9 cellular contexts compared by ENCODE assay signal in the genomic region with DNA sequence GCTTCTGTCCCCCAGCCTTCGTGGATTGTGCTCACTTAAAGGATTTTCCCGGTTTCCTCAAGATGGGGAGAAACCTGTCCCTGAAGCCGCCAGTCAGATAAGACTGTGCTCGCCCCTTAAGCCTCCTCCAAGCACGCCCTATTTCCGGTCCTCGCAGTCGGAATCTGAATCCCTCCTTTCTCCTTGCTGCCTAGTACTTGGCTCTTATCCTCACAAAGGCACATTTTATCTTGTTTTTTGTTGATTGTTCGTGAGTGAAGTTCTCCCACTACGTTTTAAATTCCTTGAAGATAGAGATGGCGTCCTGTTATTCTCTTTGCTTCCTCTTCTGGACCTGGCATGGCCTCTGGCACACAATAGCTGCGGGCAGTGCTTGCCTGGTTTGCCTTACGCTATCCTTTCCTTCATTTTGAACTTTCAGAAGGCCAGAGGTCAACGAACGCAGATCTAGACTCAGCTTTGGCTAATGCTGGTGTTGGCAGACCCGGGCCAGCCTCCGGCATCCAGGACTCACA. TPM values are rescaled to one million over a fixed set of nuclear protein-coding genes. Genes with fewer than 3 reads are reported as not detected.
DNase-seq lines count a peak whose midpoint lies in the region; ATAC-seq, FAIRE-seq and TF ChIP-seq lines count a peak whose summit lies in the region.
"Had no signal": no experiment of that assay in that cellular context is flagged by ENCODE, and none has a peak within 500 bp of the region (broad histone marks: within the 10 kb centered on the region; RNA-seq: fewer than 3 reads in every experiment).

No MANE protein-coding gene starts in this region.

- 49 to 53% (median 53%) methylated on average over 17 of the region's 17 CpGs for WGBS in small intestine, 3 donors

- DNase-seq in Right ventricle myocardium superior (no peak), cardiac septum (ENCODE audit: low spot score) (no peak), fibroblast of lung (ENCODE audit: low read depth in 2 of 2) (peak; percentile 48 to 54), naive B cell (no peak), uterus (peak; percentile 20 to 27), SIG-M5 treated with dmso at 0.1 percent for 504 hours (lab: John Stamatoyannopoulos, UW; ENCODE audit: unreplicated experiment) (no peak), small intestine (no peak), RKO (ENCODE audit: low spot score) (no peak)
- DNase-seq: NCI-H1105 had no signal

- no peaks in the 10 kb centered on the region for H4K20me1 ChIP-seq in fibroblast of lung (ENCODE audit: control insufficient read depth, extremely low read depth, insufficient read depth, low read length)

- no peaks in the 10 kb centered on the region for H3K9me3 ChIP-seq in fibroblast of lung (ENCODE audit: control insufficient read depth, insufficient read depth, low read depth, low read length)
- no peaks in the 10 kb centered on the region for H3K9me3 ChIP-seq in uterus
- no peaks in the 10 kb centered on the region for H3K9me3 ChIP-seq in small intestine (ENCODE audit: control insufficient read depth, low read depth)

- peak overlapping the region in 1 of 6 donors; percentile 28 for H3K27ac Mint-ChIP-seq in naive B cell

- H3K36me3 ChIP-seq in fibroblast of lung (ENCODE audit: control insufficient read depth, insufficient read depth, low read length): peaks cover 9% of the 10 kb centered on the region
- no peaks in the 10 kb centered on the region for H3K36me3 ChIP-seq in uterus
- no peaks in the 10 kb centered on the region for H3K36me3 ChIP-seq in small intestine (ENCODE audit: control insufficient read depth in 2 of 2, insufficient read depth in 2 of 2, low read length in 2 of 2)

- no peak for FAIRE-seq in small intestine (lab: Jason Lieb, UNC)

- peak overlapping the region; percentile 12 to 92 (median 50) for H3K4me3 Mint-ChIP-seq in naive B cell

- no peak overlapping the region for H2AFZ ChIP-seq in fibroblast of lung (ENCODE audit: low read length)

- peak overlapping the region; percentile 68 for H3K9ac ChIP-seq in fibroblast of lung (ENCODE audit: insufficient read depth, low read length)

- peaks cover 38 to 58% (median 40%) of the 10 kb centered on the region in 3 donors for H3K27me3 Mint-ChIP-seq in naive B cell

- H3K27ac ChIP-seq in fibroblast of lung (ENCODE audit: insufficient read depth, low read length): peak overlapping the region; percentile 79
- H3K27ac ChIP-seq in uterus: peak overlapping the region; percentile 72 to 88
- no peak overlapping the region for H3K27ac ChIP-seq in small intestine (ENCODE audit: low read depth in 1 of 2, low read length in 1 of 2)

- H3K4me1 Mint-ChIP-seq in naive B cell: peaks cover 14 to 26% (median 19%) of the 10 kb centered on the region in 3 donors

- peaks cover 2% of the 10 kb centered on the region for H3K4me1 ChIP-seq in fibroblast of lung (ENCODE audit: control insufficient read depth, extremely low read depth, insufficient read depth, low read length)
- H3K4me1 ChIP-seq in uterus: peaks cover 0 to 9% of the 10 kb centered on the region in 2 donors
- peaks cover 0 to 7% of the 10 kb centered on the region in 2 donors for H3K4me1 ChIP-seq in small intestine (ENCODE audit: control insufficient read depth in 2 of 2, insufficient read depth in 1 of 2, low read depth in 1 of 2, low read length in 1 of 2)

- H3K27me3 ChIP-seq in fibroblast of lung (ENCODE audit: control insufficient read depth, insufficient read depth, low read length) (no peaks in the 10 kb centered on the region), uterus (no peaks in the 10 kb centered on the region), small intestine (ENCODE audit: control insufficient read depth in 2 of 2, insufficient read depth in 2 of 2, low read length in 2 of 2) (peaks cover 7 to 9% of the 10 kb centered on the region in 2 donors)

- peaks cover 69% of the 10 kb centered on the region for H3K79me2 ChIP-seq in fibroblast of lung (ENCODE audit: control insufficient read depth, insufficient read depth, low read length)

- peaks cover 0 to 2% (median 0%) of the 10 kb centered on the region in 7 donors for H3K9me3 Mint-ChIP-seq in naive B cell

- TF ChIP-seq CTCF in fibroblast of lung (conservative IDR thresholded peaks at IDR 0.05 in 1 of 2, IDR thresholded peaks at IDR 0.05 in 1 of 2; ENCODE audit: low read depth in 1 of 2, low read length in 2 of 2) (no peak), uterus (IDR thresholded peaks at IDR 0.05) (no peak)

- no peak for TF ChIP-seq POLR2A in uterus (IDR thresholded peaks at IDR 0.05)

- ATAC-seq in Right ventricle myocardium superior (ENCODE audit: poor library complexity): peak; percentile 44
- no peak for ATAC-seq in naive B cell (ENCODE audit: low read depth in 2 of 2)

- intact Hi-C loops in Right ventricle myocardium superior (cut with DNase I): no loop called here
- intact Hi-C loops in cardiac septum (cut with DNase I): no loop called here
- intact Hi-C loops in uterus (cut with DNase I; ENCODE audit: low total_unique reads): no loop called here

- peaks cover 0 to 9% of the 10 kb centered on the region in 2 donors for H3K36me3 Mint-ChIP-seq in naive B cell

- H3K4me3 ChIP-seq in fibroblast of lung (replicated peaks in 1 of 4; ENCODE audit: control extremely low read depth in 1 of 4, insufficient read depth in 1 of 4, low read depth in 3 of 4, low read length in 4 of 4): peak overlapping the region; percentile 77 to 85 (median 79)
- H3K4me3 ChIP-seq in uterus: peak overlapping the region; percentile 36 to 62
- H3K4me3 ChIP-seq in small intestine (ENCODE audit: low read depth in 1 of 2, low read length in 2 of 2): no peak overlapping the region

- H3K4me2 ChIP-seq in fibroblast of lung (ENCODE audit: extremely low read depth, insufficient read depth, low read length): peak overlapping the region; percentile 94

RNA-seq across cellular contexts. Expression of a gene that starts 1.7 kb away (rescaled TPM):
- total RNA-seq in Right ventricle myocardium superior (2.6 TPM), cardiac septum (2.9 TPM), fibroblast of lung (107 and 131 TPM in 2 replicates), uterus (10 to 100 TPM in 3 of 4 donors, 1 to 10 TPM in 1; 5.4 to 73.2 (median 19.9) TPM)
- polyA plus RNA-seq in fibroblast of lung (316 and 440 TPM in 2 replicates), naive B cell (ENCODE audit: low read depth in 6 of 6) (not detected), small intestine (1 to 10 TPM in 1 of 3 donors, under 1 TPM in 2; 0.45 to 6.5 (median 0.54) TPM)
- 399 and 524 TPM in 2 replicates for polyA plus RNA-seq in fibroblast of lung (2012)
- 1,316 and 1,408 TPM in 2 replicates for polyA minus RNA-seq in fibroblast of lung (ENCODE audit: low replicate concordance)

Comparison
In these comparisons a context has a peak if more than half of its experiments do, and no peak if none do; other contexts are left out.
1. DNase-seq: peak in fibroblast of lung (2 of 2) and uterus (2 of 2); none in Right ventricle myocardium superior (single experiment), cardiac septum (single experiment), naive B cell (single experiment), SIG-M5 treated with dmso at 0.1 percent for 504 hours (single experiment), small intestine (single experiment) and RKO (single experiment).
2. H3K27ac ChIP-seq: peak in fibroblast of lung (single experiment) and uterus (2 of 2); none in small intestine (0 of 2).
3. H3K4me3 ChIP-seq: peak in fibroblast of lung (4 of 4) and uterus (2 of 2); none in small intestine (0 of 2).